ENCODE assay signal across 8 cellular contexts in genomic region chr18:63137999-63138448, GRCh38.
A peak's percentile ranks its signal among the peaks of the same experiment; 100 is the strongest.
DNase-seq lines count a peak whose midpoint lies in the region; ATAC-seq and TF ChIP-seq lines count a peak whose summit lies in the region.

No MANE protein-coding gene starts in this region.

- no peak for TF ChIP-seq POLR2A in upper lobe of left lung (IDR thresholded peaks at IDR 0.05)

- peak overlapping the region; percentile 61 for H3K27ac ChIP-seq in CD4-positive, CD25-positive, alpha-beta regulatory T cell (ENCODE audit: insufficient read depth, low read length, poor library complexity, severe bottlenecking)
- peak overlapping the region in 1 of 4 donors; percentile 45 for H3K27ac ChIP-seq in upper lobe of left lung

- H3K36me3 ChIP-seq in CD4-positive, CD25-positive, alpha-beta regulatory T cell (ENCODE audit: control insufficient read depth, insufficient read depth, low read length): peaks cover 18% of the 10 kb centered on the region
- H3K36me3 ChIP-seq in upper lobe of left lung: no peaks in the 10 kb centered on the region

- TF ChIP-seq EP300 in upper lobe of left lung (IDR thresholded peaks at IDR 0.05): no peak

- no peaks in the 10 kb centered on the region for H3K9me3 Mint-ChIP-seq in CD4-positive, CD25-positive, alpha-beta regulatory T cell

- peak; percentile 83 to 87 for ATAC-seq in CD4-positive, CD25-positive, alpha-beta regulatory T cell (ENCODE audit: low read depth in 2 of 2)
- ATAC-seq in HG02870 (IDR thresholded peaks at IDR 0.05; ENCODE audit: unreplicated experiment) (peak; percentile 21), left ventricle myocardium superior (peak; percentile 88), upper lobe of left lung (ENCODE audit: low FRiP score in 2 of 2) (peak; percentile 43 to 45)

- no peaks in the 10 kb centered on the region for H3K27me3 Mint-ChIP-seq in CD4-positive, CD25-positive, alpha-beta regulatory T cell

- peak; percentile 35 to 82 (median 64) for DNase-seq in CD4-positive, CD25-positive, alpha-beta regulatory T cell
- DNase-seq in activated CD4-positive, CD25-positive, alpha-beta regulatory T cell (lab: John Stamatoyannopoulos, UW): peak in 3 of 4 experiments; percentile 3 to 24 (median 22)
- no peak for DNase-seq in left ventricle myocardium superior
- DNase-seq in upper lobe of left lung: peak; percentile 31 to 35
- DNase-seq in SK-N-DZ (ENCODE audit: low spot score): no peak
- no peak for DNase-seq in HCEC 1CT
- no peak for DNase-seq in NCI-H1417 treated with DMSO at 0.1 percent for 48 hours (lab: John Stamatoyannopoulos, UW)

- no peak for TF ChIP-seq CTCF in upper lobe of left lung (IDR thresholded peaks at IDR 0.05)

- peak overlapping the region; percentile 86 to 95 (median 89) for H3K27ac Mint-ChIP-seq in CD4-positive, CD25-positive, alpha-beta regulatory T cell

- H3K4me3 Mint-ChIP-seq in CD4-positive, CD25-positive, alpha-beta regulatory T cell: peak overlapping the region; percentile 66 to 87 (median 85)

- H3K36me3 Mint-ChIP-seq in CD4-positive, CD25-positive, alpha-beta regulatory T cell: peaks cover 31% of the 10 kb centered on the region

- no peaks in the 10 kb centered on the region for H3K27me3 ChIP-seq in CD4-positive, CD25-positive, alpha-beta regulatory T cell (ENCODE audit: control insufficient read depth, insufficient read depth, low read length)
- H3K27me3 ChIP-seq in upper lobe of left lung: no peaks in the 10 kb centered on the region

- peaks cover 46 to 94% (median 65%) of the 10 kb centered on the region in 4 donors for H3K4me1 Mint-ChIP-seq in CD4-positive, CD25-positive, alpha-beta regulatory T cell

- no peaks in the 10 kb centered on the region for H3K9me3 ChIP-seq in CD4-positive, CD25-positive, alpha-beta regulatory T cell (ENCODE audit: control insufficient read depth in 2 of 2, low read length in 2 of 2)
- no peaks in the 10 kb centered on the region for H3K9me3 ChIP-seq in upper lobe of left lung

- peak overlapping the region; percentile 82 for H3K4me3 ChIP-seq in CD4-positive, CD25-positive, alpha-beta regulatory T cell (ENCODE audit: low read depth, low read length)
- peak overlapping the region in 3 of 4 donors; percentile 8 to 26 (median 19) for H3K4me3 ChIP-seq in upper lobe of left lung

- intact Hi-C loops in left ventricle myocardium superior (cut with micrococcal nuclease): loop anchor here (10.0 kb wide), 1 partner anchor 297 kb away; no protein-coding TSS in a partner anchor

- 29 to 48% methylated on average over 11 to 12 of the region's 12 CpGs for WGBS in upper lobe of left lung, 2 donors

- peaks cover 24% of the 10 kb centered on the region for H3K4me1 ChIP-seq in CD4-positive, CD25-positive, alpha-beta regulatory T cell (ENCODE audit: control insufficient read depth, insufficient read depth, low read length, poor library complexity, severe bottlenecking)
- peaks cover 6 to 36% (median 8%) of the 10 kb centered on the region in 4 donors for H3K4me1 ChIP-seq in upper lobe of left lung

Comparison
In these comparisons a context has a peak if more than half of its experiments do, and no peak if none do; other contexts are left out.
1. ATAC-seq: peak in every context shown above with its lines; median percentile 88 in left ventricle myocardium superior; 85 in CD4-positive, CD25-positive, alpha-beta regulatory T cell; 44 in upper lobe of left lung; 21 in HG02870.
2. DNase-seq: peak in CD4-positive, CD25-positive, alpha-beta regulatory T cell (3 of 3), activated CD4-positive, CD25-positive, alpha-beta regulatory T cell (3 of 4) and upper lobe of left lung (2 of 2); none in left ventricle myocardium superior (single experiment), SK-N-DZ (single experiment), HCEC 1CT (single experiment) and NCI-H1417 treated with DMSO at 0.1 percent for 48 hours (single experiment).